Comparison of ENCODE assay signal across 8 cellular contexts in the genomic region with DNA sequence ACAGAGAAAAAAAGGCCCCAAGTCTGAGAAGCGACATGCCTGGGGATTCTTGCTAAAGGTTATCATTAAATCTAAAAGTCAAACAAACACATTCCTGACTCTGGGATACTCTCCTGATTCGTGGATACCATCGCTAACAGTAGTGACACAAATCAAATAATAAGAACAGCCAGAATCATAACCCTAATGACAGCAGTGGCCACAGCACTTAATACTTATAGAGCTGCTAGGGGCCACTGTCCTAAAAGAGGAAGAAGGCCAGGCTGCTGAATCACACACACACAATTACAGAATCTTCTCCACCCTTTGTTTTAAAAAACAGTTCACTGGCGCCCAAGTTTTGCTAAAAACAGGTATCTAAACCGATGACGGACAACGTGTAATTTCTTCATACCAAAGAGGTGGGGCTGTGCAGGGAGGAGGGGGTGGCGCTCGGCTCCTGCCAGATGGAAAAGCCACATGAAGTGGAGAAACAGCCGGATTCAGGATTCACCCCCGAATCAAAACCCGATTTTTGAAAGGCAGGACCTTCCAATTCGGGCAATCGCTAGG. TPM values are rescaled to one million over a fixed set of nuclear protein-coding genes. Genes with fewer than 3 reads are reported as not detected.
A peak's percentile ranks its signal among the peaks of the same experiment; 100 is the strongest.
DNase-seq lines count a peak whose midpoint lies in the region; ATAC-seq and TF ChIP-seq lines count a peak whose summit lies in the region.

No MANE protein-coding gene starts in this region.

- peaks cover 0 to 3% of the 10 kb centered on the region in 2 donors for H3K27me3 Mint-ChIP-seq in CD8-positive, alpha-beta memory T cell
- H3K27me3 Mint-ChIP-seq in dendritic cell treated with granulocyte-macrophage colony-stimulating factor and Interleukin-4, amounts not matched to agents 40 ng/mL and 50 ng/mL, for 4 days: no peaks in the 10 kb centered on the region

- peak overlapping the region; percentile 75 for H3K4me3 ChIP-seq in CD8-positive, alpha-beta memory T cell (ENCODE audit: low read length)
- H3K4me3 ChIP-seq in SK-N-SH (ENCODE audit: low read depth in 2 of 2, low read length in 1 of 2) (peak overlapping the region; percentile 67 to 79), lower lobe of right lung (peak overlapping the region; percentile 92), thymus (ENCODE audit: low read length) (peak overlapping the region; percentile 95)

- H3K36me3 ChIP-seq in CD8-positive, alpha-beta memory T cell (ENCODE audit: insufficient read depth, low read length): no peaks in the 10 kb centered on the region
- H3K36me3 ChIP-seq in SK-N-SH (replicated peaks in 1 of 2; ENCODE audit: control insufficient read depth in 1 of 2, insufficient read depth in 2 of 2, low read length in 1 of 2) (peaks cover 0 to 3% of the 10 kb centered on the region in 2 experiments), lower lobe of right lung (peaks cover 8% of the 10 kb centered on the region), thymus (ENCODE audit: control insufficient read depth, insufficient read depth) (no peaks in the 10 kb centered on the region)

- TF ChIP-seq RAD21 in SK-N-SH (IDR thresholded peaks at IDR 0.05; ENCODE audit: low read length): no peak

- peak overlapping the region; percentile 97 for H3K9ac ChIP-seq in SK-N-SH

- peak overlapping the region; percentile 80 to 98 (median 88) for H3K27ac Mint-ChIP-seq in CD8-positive, alpha-beta memory T cell
- peak overlapping the region; percentile 94 for H3K27ac Mint-ChIP-seq in dendritic cell treated with granulocyte-macrophage colony-stimulating factor and Interleukin-4, amounts not matched to agents 40 ng/mL and 50 ng/mL, for 4 days

- TF ChIP-seq EP300 in SK-N-SH (IDR thresholded peaks at IDR 0.05; ENCODE audit: borderline replicate concordance in 1 of 2, low read depth in 1 of 2, low read length in 1 of 2): no peak

- CTCF ChIA-PET in CD8-positive, alpha-beta memory T cell (lab: Charles Lee): interaction anchor here (1.0 to 3.3 kb wide), 4 partner anchors 9 to 65 kb away, joined by 3 to 15 read pairs (median 6); no protein-coding TSS in a partner anchor
- CTCF ChIA-PET in SK-N-SH (lab: Yijun Ruan, JAX): interaction anchor here (1.1 to 2.4 kb wide), 3 partner anchors 9 to 50 kb away, joined by 5 to 11 read pairs (median 6); no protein-coding TSS in a partner anchor

- no peak for DNase-seq in CD8-positive, alpha-beta memory T cell
- DNase-seq in SK-N-SH: peak; percentile 66
- DNase-seq in lower lobe of right lung: peak; percentile 68
- no peak for DNase-seq in middle frontal gyrus (ENCODE audit: extremely low spot score, low spot score)
- DNase-seq in NCI-H2029 treated with DMSO at 0.1 percent for 48 hours (lab: John Stamatoyannopoulos, UW): no peak

- H3K4me1 ChIP-seq in CD8-positive, alpha-beta memory T cell (ENCODE audit: insufficient read depth, low read length): peaks cover 27% of the 10 kb centered on the region
- H3K4me1 ChIP-seq in SK-N-SH (ENCODE audit: control insufficient read depth in 1 of 2, insufficient read depth in 2 of 2, low read depth in 1 of 2, low read length in 1 of 2): peaks cover 11 to 15% of the 10 kb centered on the region in 2 experiments; a peak in 2 of 4 replicates
- H3K4me1 ChIP-seq in lower lobe of right lung: peaks cover 31% of the 10 kb centered on the region
- peaks cover 7% of the 10 kb centered on the region for H3K4me1 ChIP-seq in thymus (ENCODE audit: control insufficient read depth, insufficient read depth, low read length)

- no peaks in the 10 kb centered on the region for H3K9me3 ChIP-seq in CD8-positive, alpha-beta memory T cell (ENCODE audit: low read length)
- no peaks in the 10 kb centered on the region for H3K9me3 ChIP-seq in SK-N-SH
- H3K9me3 ChIP-seq in lower lobe of right lung: no peaks in the 10 kb centered on the region
- no peaks in the 10 kb centered on the region for H3K9me3 ChIP-seq in thymus (ENCODE audit: control insufficient read depth)

- 5% methylated on average over 14 of the region's 14 CpGs for WGBS in SK-N-SH (ENCODE audit: low lambda C conversion rate)
- WGBS in thymus: 9% methylated on average over 14 of the region's 14 CpGs

- H3K9me2 ChIP-seq in SK-N-SH: no peaks in the 10 kb centered on the region

- H3K36me3 Mint-ChIP-seq in CD8-positive, alpha-beta memory T cell: peaks cover 0 to 10% (median 3%) of the 10 kb centered on the region in 3 donors
- peaks cover 23% of the 10 kb centered on the region for H3K36me3 Mint-ChIP-seq in dendritic cell treated with granulocyte-macrophage colony-stimulating factor and Interleukin-4, amounts not matched to agents 40 ng/mL and 50 ng/mL, for 4 days (ENCODE audit: low read depth)

- H2AFZ ChIP-seq in SK-N-SH (ENCODE audit: low read depth): peak overlapping the region; percentile 60; the same call in 1 of the 2 replicates

- H4K20me1 ChIP-seq in SK-N-SH (ENCODE audit: insufficient read depth): peaks cover 21% of the 10 kb centered on the region

- intact Hi-C loops in dendritic cell treated with granulocyte-macrophage colony-stimulating factor and Interleukin-4, amounts not matched to agents 40 ng/mL and 50 ng/mL, for 4 days (cut with micrococcal nuclease): no loop called here
- intact Hi-C loops in lower lobe of right lung (cut with DNase I): no loop called here

- H3K79me2 ChIP-seq in SK-N-SH (ENCODE audit: insufficient read depth): peaks cover 57% of the 10 kb centered on the region

- H3K4me1 Mint-ChIP-seq in CD8-positive, alpha-beta memory T cell: peaks cover 26 to 45% (median 37%) of the 10 kb centered on the region in 3 donors
- H3K4me1 Mint-ChIP-seq in dendritic cell treated with granulocyte-macrophage colony-stimulating factor and Interleukin-4, amounts not matched to agents 40 ng/mL and 50 ng/mL, for 4 days (ENCODE audit: low read depth): peaks cover 30% of the 10 kb centered on the region

- POLR2A ChIA-PET in CD8-positive, alpha-beta memory T cell (lab: Charles Lee): interaction anchor here (0.5 to 1.0 kb wide), 2 partner anchors 18 to 31 kb away, joined by 3 to 14 read pairs; no protein-coding TSS in a partner anchor
- POLR2A ChIA-PET in SK-N-SH (lab: Yijun Ruan, JAX): no interaction called here

- no peaks in the 10 kb centered on the region for H3K9me3 Mint-ChIP-seq in CD8-positive, alpha-beta memory T cell
- no peaks in the 10 kb centered on the region for H3K9me3 Mint-ChIP-seq in dendritic cell treated with granulocyte-macrophage colony-stimulating factor and Interleukin-4, amounts not matched to agents 40 ng/mL and 50 ng/mL, for 4 days

- TF ChIP-seq CTCF in SK-N-SH (IDR thresholded peaks at IDR 0.05) (no peak), lower lobe of right lung (IDR thresholded peaks at IDR 0.05) (no peak)

- peak overlapping the region; percentile 92 for H3K4me2 ChIP-seq in SK-N-SH

- peak; percentile 20 for ATAC-seq in HG03159 (IDR thresholded peaks at IDR 0.05; ENCODE audit: unreplicated experiment)
- peak; percentile 64 to 67 for ATAC-seq in lower lobe of right lung

- peaks cover 13% of the 10 kb centered on the region for H3F3A ChIP-seq in SK-N-SH (replicated peaks; ENCODE audit: insufficient read depth)

- H3K27me3 ChIP-seq in CD8-positive, alpha-beta memory T cell (ENCODE audit: insufficient read depth, low read length, poor library complexity, severe bottlenecking): no peaks in the 10 kb centered on the region
- H3K27me3 ChIP-seq in SK-N-SH (ENCODE audit: insufficient read depth): no peaks in the 10 kb centered on the region
- H3K27me3 ChIP-seq in lower lobe of right lung (ENCODE audit: low read depth): no peaks in the 10 kb centered on the region
- peaks cover 6% of the 10 kb centered on the region for H3K27me3 ChIP-seq in thymus (ENCODE audit: control insufficient read depth, insufficient read depth)

- peak overlapping the region; percentile 87 to 97 (median 92) for H3K4me3 Mint-ChIP-seq in CD8-positive, alpha-beta memory T cell
- peak overlapping the region; percentile 88 for H3K4me3 Mint-ChIP-seq in dendritic cell treated with granulocyte-macrophage colony-stimulating factor and Interleukin-4, amounts not matched to agents 40 ng/mL and 50 ng/mL, for 4 days

- peak overlapping the region; percentile 76 for H3K27ac ChIP-seq in CD8-positive, alpha-beta memory T cell (ENCODE audit: low read depth, low read length)
- peak overlapping the region; percentile 69 to 94 for H3K27ac ChIP-seq in SK-N-SH (ENCODE audit: low read depth in 2 of 2, low read length in 1 of 2)
- H3K27ac ChIP-seq in lower lobe of right lung: peak overlapping the region; percentile 98
- H3K27ac ChIP-seq in thymus (ENCODE audit: low read depth): peak overlapping the region; percentile 93

TF ChIP-seq in SK-N-SH, 30 proteins besides CTCF, POLR2A, EP300 and RAD21:
- TF ChIP-seq, protein P1, sequence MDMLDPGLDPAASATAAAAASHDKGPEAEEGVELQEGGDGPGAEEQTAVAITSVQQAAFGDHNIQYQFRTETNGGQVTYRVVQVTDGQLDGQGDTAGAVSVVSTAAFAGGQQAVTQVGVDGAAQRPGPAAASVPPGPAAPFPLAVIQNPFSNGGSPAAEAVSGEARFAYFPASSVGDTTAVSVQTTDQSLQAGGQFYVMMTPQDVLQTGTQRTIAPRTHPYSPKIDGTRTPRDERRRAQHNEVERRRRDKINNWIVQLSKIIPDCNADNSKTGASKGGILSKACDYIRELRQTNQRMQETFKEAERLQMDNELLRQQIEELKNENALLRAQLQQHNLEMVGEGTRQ (IDR thresholded peaks at IDR 0.05; ENCODE audit: borderline replicate concordance, low read depth, low read length): no peak
- TF ChIP-seq, protein P2, sequence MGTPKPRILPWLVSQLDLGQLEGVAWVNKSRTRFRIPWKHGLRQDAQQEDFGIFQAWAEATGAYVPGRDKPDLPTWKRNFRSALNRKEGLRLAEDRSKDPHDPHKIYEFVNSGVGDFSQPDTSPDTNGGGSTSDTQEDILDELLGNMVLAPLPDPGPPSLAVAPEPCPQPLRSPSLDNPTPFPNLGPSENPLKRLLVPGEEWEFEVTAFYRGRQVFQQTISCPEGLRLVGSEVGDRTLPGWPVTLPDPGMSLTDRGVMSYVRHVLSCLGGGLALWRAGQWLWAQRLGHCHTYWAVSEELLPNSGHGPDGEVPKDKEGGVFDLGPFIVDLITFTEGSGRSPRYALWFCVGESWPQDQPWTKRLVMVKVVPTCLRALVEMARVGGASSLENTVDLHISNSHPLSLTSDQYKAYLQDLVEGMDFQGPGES (IDR thresholded peaks at IDR 0.05; ENCODE audit: low read depth, low read length): no peak
- TF ChIP-seq MXI1 (IDR thresholded peaks at IDR 0.05; ENCODE audit: low read depth, low read length): peak; percentile 18
- no peak for TF ChIP-seq YY1 (IDR thresholded peaks at IDR 0.05; ENCODE audit: low read depth)
- TF ChIP-seq RXRA (IDR thresholded peaks at IDR 0.05; ENCODE audit: borderline replicate concordance, low read depth): no peak

RNA-seq across cellular contexts. Expression of a gene that starts 1.1 kb away (rescaled TPM):
- 10 to 100 TPM; 43.9 to 48.2 TPM for total RNA-seq in CD8-positive, alpha-beta memory T cell
- polyA plus RNA-seq in CD8-positive, alpha-beta memory T cell: 27.3 TPM
- 33.9 and 48.9 TPM in 2 replicates for polyA plus RNA-seq in SK-N-SH (2012; rRNA removed)
- 31.8 and 32.6 TPM in 2 replicates for polyA plus RNA-seq in SK-N-SH (2012; cell fraction: cytosol; rRNA removed)
- polyA plus RNA-seq in SK-N-SH (2012; cell fraction: nucleus; rRNA removed): 74.9 and 82.5 TPM in 2 replicates
- 78.2 TPM for total RNA-seq in lower lobe of right lung
- 26.7 TPM for polyA plus RNA-seq in thymus

Comparison
In these comparisons a context has a peak if more than half of its experiments do, and no peak if none do; other contexts are left out.
1. DNase-seq: peak in SK-N-SH (single experiment) and lower lobe of right lung (single experiment); none in CD8-positive, alpha-beta memory T cell (0 of 5), middle frontal gyrus (single experiment) and NCI-H2029 treated with DMSO at 0.1 percent for 48 hours (single experiment).
2. Peak in every context shown above with its lines, with median percentiles within 50 percentile points of each other: H3K27ac ChIP-seq and H3K4me3 ChIP-seq.